10 cellular contexts compared by ENCODE assay signal in genomic region chr1:243312962-243313634, GRCh38. TPM values are rescaled to one million over a fixed set of nuclear protein-coding genes. Genes with fewer than 3 reads are reported as not detected.
DNase-seq lines count a peak whose midpoint lies in the region; ATAC-seq and TF ChIP-seq lines count a peak whose summit lies in the region.
"Had no signal": no experiment of that assay in that cellular context is flagged by ENCODE, and none has a peak within 500 bp of the region (broad histone marks: within the 10 kb centered on the region; RNA-seq: fewer than 3 reads in every experiment).

No MANE protein-coding gene starts in this region.

- intact Hi-C loops in sigmoid colon (cut with DNase I), result no loop called here

- H3K9me3 ChIP-seq in sigmoid colon, result no peaks in the 10 kb centered on the region
- H3K9me3 ChIP-seq: ascending aorta had no signal

- no peak for TF ChIP-seq CTCF in sigmoid colon (IDR thresholded peaks at IDR 0.05)

- no peaks in the 10 kb centered on the region for H3K27me3 ChIP-seq in sigmoid colon
- H3K27me3 ChIP-seq: ascending aorta had no signal

- H3K4me1 ChIP-seq in sigmoid colon, result no peaks in the 10 kb centered on the region
- H3K4me1 ChIP-seq: ascending aorta had no signal

- no peak for TF ChIP-seq POLR2A in sigmoid colon (IDR thresholded peaks at IDR 0.05)

- H3K27ac ChIP-seq in sigmoid colon, result no peak overlapping the region

- DNase-seq in left lobe of liver (ENCODE audit: low spot score), result no peak
- DNase-seq in activated effector memory CD4-positive, alpha-beta T cell treated with Interleukin-2 at 50 U/mL for 16 hours, result no peak
- DNase-seq in NOMO-1 treated with dmso at 0.1 percent for 144 hours (lab: John Stamatoyannopoulos, UW; ENCODE audit: unreplicated experiment), result no peak
- no peak for DNase-seq in cortex of kidney (lab: John Stamatoyannopoulos, UW)
- DNase-seq in sigmoid colon, result no peak

- peaks cover 0 to 36% (median 9%) of the 10 kb centered on the region in 4 donors for H3K36me3 ChIP-seq in sigmoid colon

- ATAC-seq in GM18498 (IDR thresholded peaks at IDR 0.05; ENCODE audit: unreplicated experiment) (peak; percentile 36), GM21576 (IDR thresholded peaks at IDR 0.05; ENCODE audit: unreplicated experiment) (peak; percentile 32), HG03521 (IDR thresholded peaks at IDR 0.05; ENCODE audit: unreplicated experiment) (peak; percentile 19), left lobe of liver (peak; percentile 23)
- ATAC-seq: K562 had no signal

- H3K4me3 ChIP-seq in sigmoid colon, result no peak overlapping the region
- H3K4me3 ChIP-seq: ascending aorta, K562 had no signal

- no peak for TF ChIP-seq EP300 in sigmoid colon (IDR thresholded peaks at IDR 0.05)

- WGBS in sigmoid colon, 2 donors, result 79 to 94% methylated on average over 5 of the region's 5 CpGs

RNA-seq across cellular contexts. Expression of gene SDCCAG8, which starts 57.3 kb away (rescaled TPM):
- total RNA-seq in left lobe of liver, result 15.2 TPM
- 10 to 100 TPM; 30.3 to 49.7 (median 40.2) TPM for total RNA-seq in sigmoid colon
- 10 to 100 TPM; 15.6 to 21.3 (median 16.3) TPM for polyA plus RNA-seq in sigmoid colon

RNA-seq across cellular contexts. Expression of gene CEP170, which starts 58.0 kb away (rescaled TPM):
- total RNA-seq in left lobe of liver, result 11.3 TPM
- total RNA-seq in sigmoid colon, result 10 to 100 TPM; 27.6 to 46.3 (median 33.6) TPM
- polyA plus RNA-seq in sigmoid colon, result 1 to 10 TPM; 4.6 to 8.9 (median 7.8) TPM
